ENCODE assay signal across 11 cellular contexts in the genomic region with DNA sequence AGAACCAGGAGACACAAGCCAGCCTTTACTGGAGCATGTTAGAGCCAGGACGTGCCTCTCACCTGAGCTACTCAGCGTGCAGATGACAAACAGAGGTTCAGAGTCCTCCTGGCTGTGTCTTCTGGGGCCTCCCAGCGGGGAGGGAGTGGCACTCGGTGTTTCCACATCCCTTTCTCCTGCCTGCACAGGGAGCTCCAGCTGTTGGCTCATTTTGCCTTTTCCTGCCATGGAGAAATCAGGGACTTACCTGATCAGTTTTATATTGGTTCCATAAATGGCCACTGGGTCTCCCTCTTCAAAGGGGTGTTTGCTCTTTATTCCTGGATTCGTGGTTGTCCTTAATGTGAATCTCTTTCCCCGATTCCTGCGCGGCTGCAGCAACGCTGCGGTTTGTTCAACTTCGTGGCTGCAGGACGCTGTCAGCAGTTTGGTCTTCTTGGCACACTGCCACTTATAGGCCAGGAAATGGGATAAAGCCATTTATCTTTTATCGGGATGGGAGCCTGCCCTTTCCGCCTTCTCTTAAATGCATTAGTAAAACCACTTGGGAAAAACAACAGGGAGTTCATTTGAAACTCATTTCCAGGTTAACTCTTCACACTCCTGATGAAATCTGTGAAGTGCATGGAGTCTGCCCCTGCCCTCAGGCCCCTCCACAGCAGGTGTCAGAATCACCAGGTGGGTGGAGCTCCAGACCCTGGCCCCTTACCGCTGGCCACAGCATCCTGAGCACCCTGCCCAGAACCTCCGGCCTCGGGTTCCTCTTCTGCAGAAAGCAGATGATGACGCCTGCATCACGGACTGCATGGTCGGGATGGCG. TPM values are rescaled to one million over a fixed set of nuclear protein-coding genes. Genes with fewer than 3 reads are reported as not detected.
DNase-seq lines count a peak whose midpoint lies in the region; ATAC-seq and TF ChIP-seq lines count a peak whose summit lies in the region.
"Had no signal": no experiment of that assay in that cellular context is flagged by ENCODE, and none has a peak within 500 bp of the region (broad histone marks: within the 10 kb centered on the region; RNA-seq: fewer than 3 reads in every experiment).

No MANE protein-coding gene starts in this region.

- H3K27me3 ChIP-seq in BLaER1 treated with 17β-estradiol and CSF1 and Interleukin-3, amounts not matched to agents 10 nM and 100 nM: peaks cover 32 to 47% (median 44%) of the 10 kb centered on the region in 11 experiments

- TF ChIP-seq CTCF in GM10248 (IDR thresholded peaks at IDR 0.05; ENCODE audit: control extremely low read depth, extremely low read depth, low read depth, missing control alignments): no peak

- H3K27ac ChIP-seq in BLaER1 treated with 17β-estradiol and CSF1 and Interleukin-3, amounts not matched to agents 10 nM and 100 nM: no peak overlapping the region
- H3K27ac ChIP-seq: gastrocnemius medialis, PC-9 had no signal

- peaks cover 0 to 3% (median 0%) of the 10 kb centered on the region in 11 experiments; a peak in 1 of 22 replicates for H3K9me3 ChIP-seq in BLaER1 treated with 17β-estradiol and CSF1 and Interleukin-3, amounts not matched to agents 10 nM and 100 nM (replicated peaks in 1 of 11)
- H3K9me3 ChIP-seq: gastrocnemius medialis had no signal

- DNase-seq in NCI-H1105 treated with DMSO at 0.1 percent for 48 hours (lab: John Stamatoyannopoulos, UW) (peak; percentile 78), astrocyte of the hippocampus (ENCODE audit: low read depth, low spot score) (peak; percentile 24), left colon (peak; percentile 59 to 67), GM10248 (ENCODE audit: extremely low spot score) (no peak)
- DNase-seq in activated CD4-positive, alpha-beta T cell treated with anti-CD3 and anti-CD28 coated beads, Interleukin-2, amount 50 U/mL, for 1 hour: no peak
- DNase-seq in effector CD4-positive, alpha-beta T cell: no peak
- DNase-seq: activated T-cell treated with anti-CD3 and anti-CD28 coated beads, Interleukin-2, amount 50 U/mL, for 1 hour; gastrocnemius medialis; PC-9 had no signal

- no peaks in the 10 kb centered on the region for H3K36me3 ChIP-seq in BLaER1 treated with 17β-estradiol and CSF1 and Interleukin-3, amounts not matched to agents 10 nM and 100 nM
- H3K36me3 ChIP-seq: gastrocnemius medialis had no signal

- no peak overlapping the region for H3K4me3 ChIP-seq in BLaER1 treated with 17β-estradiol and CSF1 and Interleukin-3, amounts not matched to agents 10 nM and 100 nM
- H3K4me3 ChIP-seq: gastrocnemius medialis, PC-9 had no signal

- H3K4me1 ChIP-seq in BLaER1 treated with 17β-estradiol and CSF1 and Interleukin-3, amounts not matched to agents 10 nM and 100 nM: peaks cover 8 to 23% (median 16%) of the 10 kb centered on the region in 10 experiments
- H3K4me1 ChIP-seq: gastrocnemius medialis had no signal

- intact Hi-C loops in left colon (cut with DNase I, micrococcal nuclease): no loop called here

- POLR2A ChIA-PET in GM10248 (lab: Yijun Ruan, JAX): no interaction called here

- CTCF ChIA-PET in GM10248 (lab: Yijun Ruan, JAX): interaction anchor here (1.0 kb wide), 2 partner anchors 9 to 14 kb away, joined by 3 to 4 read pairs; no protein-coding TSS in a partner anchor

- H4K20me1 ChIP-seq in BLaER1 treated with 17β-estradiol and CSF1 and Interleukin-3, amounts not matched to agents 10 nM and 100 nM: peaks cover 0 to 21% (median 0%) of the 10 kb centered on the region in 11 experiments; a peak in 5 of 22 replicates

- H3K9ac ChIP-seq in BLaER1 treated with 17β-estradiol and CSF1 and Interleukin-3, amounts not matched to agents 10 nM and 100 nM: no peak overlapping the region

- peak overlapping the region in 8 of 11 experiments; percentile 3 to 82 (median 42); a peak in 13 of 22 replicates for H3K4me2 ChIP-seq in BLaER1 treated with 17β-estradiol and CSF1 and Interleukin-3, amounts not matched to agents 10 nM and 100 nM
- H3K4me2 ChIP-seq: PC-9 had no signal

- ATAC-seq in left colon (peak; percentile 84), GM19395 (IDR thresholded peaks at IDR 0.05; ENCODE audit: unreplicated experiment) (no peak)
- ATAC-seq: gastrocnemius medialis had no signal

RNA-seq across cellular contexts. Expression of gene MCF2L, which starts 39.8 kb away (rescaled TPM):
- total RNA-seq in left colon: 100 to 1,000 TPM in 1 of 2 donors, 10 to 100 TPM in 1; 86.9 to 101 TPM

Comparison
In these comparisons a context has a peak if more than half of its experiments do, and no peak if none do; other contexts are left out.
1. DNase-seq: peak in NCI-H1105 treated with DMSO at 0.1 percent for 48 hours (single experiment), astrocyte of the hippocampus (single experiment) and left colon (2 of 2); none in activated CD4-positive, alpha-beta T cell treated with anti-CD3 and anti-CD28 coated beads, Interleukin-2, amount 50 U/mL, for 1 hour (single experiment), GM10248 (single experiment) and effector CD4-positive, alpha-beta T cell (single experiment).